In genomic region chr11:93570759-93571413, GRCh38 we compare ENCODE assay signal across 1 cellular context.
TF ChIP-seq lines count a peak whose summit lies in the region.

No MANE protein-coding gene starts in this region.

TF ChIP-seq in HepG2, 621 proteins besides CTCF, POLR2A, EP300 and RAD21 (continued from another document and continues in another):
- TF ChIP-seq, protein P1, sequence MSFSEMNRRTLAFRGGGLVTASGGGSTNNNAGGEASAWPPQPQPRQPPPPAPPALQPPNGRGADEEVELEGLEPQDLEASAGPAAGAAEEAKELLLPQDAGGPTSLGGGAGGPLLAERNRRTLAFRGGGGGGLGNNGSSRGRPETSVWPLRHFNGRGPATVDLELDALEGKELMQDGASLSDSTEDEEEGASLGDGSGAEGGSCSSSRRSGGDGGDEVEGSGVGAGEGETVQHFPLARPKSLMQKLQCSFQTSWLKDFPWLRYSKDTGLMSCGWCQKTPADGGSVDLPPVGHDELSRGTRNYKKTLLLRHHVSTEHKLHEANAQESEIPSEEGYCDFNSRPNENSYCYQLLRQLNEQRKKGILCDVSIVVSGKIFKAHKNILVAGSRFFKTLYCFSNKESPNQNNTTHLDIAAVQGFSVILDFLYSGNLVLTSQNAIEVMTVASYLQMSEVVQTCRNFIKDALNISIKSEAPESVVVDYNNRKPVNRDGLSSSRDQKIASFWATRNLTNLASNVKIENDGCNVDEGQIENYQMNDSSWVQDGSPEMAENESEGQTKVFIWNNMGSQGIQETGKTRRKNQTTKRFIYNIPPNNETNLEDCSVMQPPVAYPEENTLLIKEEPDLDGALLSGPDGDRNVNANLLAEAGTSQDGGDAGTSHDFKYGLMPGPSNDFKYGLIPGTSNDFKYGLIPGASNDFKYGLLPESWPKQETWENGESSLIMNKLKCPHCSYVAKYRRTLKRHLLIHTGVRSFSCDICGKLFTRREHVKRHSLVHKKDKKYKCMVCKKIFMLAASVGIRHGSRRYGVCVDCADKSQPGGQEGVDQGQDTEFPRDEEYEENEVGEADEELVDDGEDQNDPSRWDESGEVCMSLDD (CRISPR knock-in tag; IDR thresholded peaks at IDR 0.05; ENCODE audit: borderline replicate concordance), result no peak
- TF ChIP-seq, protein P2, sequence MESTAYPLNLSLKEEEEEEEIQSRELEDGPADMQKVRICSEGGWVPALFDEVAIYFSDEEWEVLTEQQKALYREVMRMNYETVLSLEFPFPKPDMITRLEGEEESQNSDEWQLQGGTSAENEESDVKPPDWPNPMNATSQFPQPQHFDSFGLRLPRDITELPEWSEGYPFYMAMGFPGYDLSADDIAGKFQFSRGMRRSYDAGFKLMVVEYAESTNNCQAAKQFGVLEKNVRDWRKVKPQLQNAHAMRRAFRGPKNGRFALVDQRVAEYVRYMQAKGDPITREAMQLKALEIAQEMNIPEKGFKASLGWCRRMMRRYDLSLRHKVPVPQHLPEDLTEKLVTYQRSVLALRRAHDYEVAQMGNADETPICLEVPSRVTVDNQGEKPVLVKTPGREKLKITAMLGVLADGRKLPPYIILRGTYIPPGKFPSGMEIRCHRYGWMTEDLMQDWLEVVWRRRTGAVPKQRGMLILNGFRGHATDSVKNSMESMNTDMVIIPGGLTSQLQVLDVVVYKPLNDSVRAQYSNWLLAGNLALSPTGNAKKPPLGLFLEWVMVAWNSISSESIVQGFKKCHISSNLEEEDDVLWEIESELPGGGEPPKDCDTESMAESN (CRISPR knock-in tag; conservative IDR thresholded peaks at IDR 0.05), result 0 out of 2 replicates have a peak, but pooled peaks have one; percentile 34
- TF ChIP-seq ZNF326 (CRISPR knock-in tag; IDR thresholded peaks at IDR 0.05; ENCODE audit: borderline replicate concordance) (no peak), GATA4 (IDR thresholded peaks at IDR 0.05; ENCODE audit: borderline replicate concordance, low read depth) (no peak), ZNF264 (CRISPR knock-in tag; IDR thresholded peaks at IDR 0.05) (no peak), ZSCAN9 (CRISPR knock-in tag; IDR thresholded peaks at IDR 0.05; ENCODE audit: borderline replicate concordance) (0 out of 2 replicates have a peak, but pooled peaks have one; percentile 27), ZNF350 (CRISPR knock-in tag; IDR thresholded peaks at IDR 0.05; ENCODE audit: borderline replicate concordance, low read depth) (0 out of 2 replicates have a peak, but pooled peaks have one; percentile 31), NFATC3 (CRISPR knock-in tag; IDR thresholded peaks at IDR 0.05) (no peak), ZNF33A (CRISPR knock-in tag; IDR thresholded peaks at IDR 0.05; ENCODE audit: borderline replicate concordance) (no peak), ZFY (CRISPR knock-in tag; IDR thresholded peaks at IDR 0.05) (0 out of 2 replicates have a peak, but pooled peaks have one; percentile 30), ZNF607 (CRISPR knock-in tag; IDR thresholded peaks at IDR 0.05; ENCODE audit: borderline replicate concordance) (no peak), THRA (CRISPR knock-in tag; IDR thresholded peaks at IDR 0.05; ENCODE audit: borderline replicate concordance) (peak; percentile 46; the same call in 1 of the 2 replicates), MZF1 (CRISPR knock-in tag; IDR thresholded peaks at IDR 0.05; ENCODE audit: borderline replicate concordance) (no peak), KDM5A (IDR thresholded peaks at IDR 0.05; ENCODE audit: borderline replicate concordance, low read length) (no peak), ZNF34 (CRISPR knock-in tag; IDR thresholded peaks at IDR 0.05; ENCODE audit: borderline replicate concordance) (no peak), RERE (CRISPR knock-in tag; IDR thresholded peaks at IDR 0.05; ENCODE audit: low read depth) (0 out of 2 replicates have a peak, but pooled peaks have one; percentile 42), ZNF749 (CRISPR knock-in tag; IDR thresholded peaks at IDR 0.05; ENCODE audit: borderline replicate concordance) (no peak), ZHX2 (IDR thresholded peaks at IDR 0.05; ENCODE audit: low read depth) (no peak), ZHX2 (CRISPR knock-in tag; IDR thresholded peaks at IDR 0.05; ENCODE audit: borderline replicate concordance) (no peak), ZNF282 (IDR thresholded peaks at IDR 0.05; ENCODE audit: partially characterized antibody) (no peak), KAT7 (CRISPR knock-in tag; IDR thresholded peaks at IDR 0.05; ENCODE audit: borderline replicate concordance) (no peak), ZNF740 (CRISPR knock-in tag; IDR thresholded peaks at IDR 0.05) (no peak), ZBTB43 (CRISPR knock-in tag; conservative IDR thresholded peaks at IDR 0.05) (no peak), ZNF367 (CRISPR knock-in tag; IDR thresholded peaks at IDR 0.05; ENCODE audit: borderline replicate concordance) (no peak), AHR (CRISPR knock-in tag; IDR thresholded peaks at IDR 0.05) (no peak), EED (CRISPR knock-in tag; IDR thresholded peaks at IDR 0.05) (no peak), SMAD9 (CRISPR knock-in tag; IDR thresholded peaks at IDR 0.05) (no peak), SIX4 (CRISPR knock-in tag; IDR thresholded peaks at IDR 0.05) (no peak), FOXM1 (CRISPR knock-in tag; IDR thresholded peaks at IDR 0.05) (no peak), TOPORS (CRISPR knock-in tag; IDR thresholded peaks at IDR 0.05) (no peak)
- TF ChIP-seq, protein P3, sequence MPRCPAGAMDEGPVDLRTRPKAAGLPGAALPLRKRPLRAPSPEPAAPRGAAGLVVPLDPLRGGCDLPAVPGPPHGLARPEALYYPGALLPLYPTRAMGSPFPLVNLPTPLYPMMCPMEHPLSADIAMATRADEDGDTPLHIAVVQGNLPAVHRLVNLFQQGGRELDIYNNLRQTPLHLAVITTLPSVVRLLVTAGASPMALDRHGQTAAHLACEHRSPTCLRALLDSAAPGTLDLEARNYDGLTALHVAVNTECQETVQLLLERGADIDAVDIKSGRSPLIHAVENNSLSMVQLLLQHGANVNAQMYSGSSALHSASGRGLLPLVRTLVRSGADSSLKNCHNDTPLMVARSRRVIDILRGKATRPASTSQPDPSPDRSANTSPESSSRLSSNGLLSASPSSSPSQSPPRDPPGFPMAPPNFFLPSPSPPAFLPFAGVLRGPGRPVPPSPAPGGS (CRISPR knock-in tag; IDR thresholded peaks at IDR 0.05), result no peak
